1 cellular context compared by ENCODE assay signal in genomic region chr11:2131371-2132228, GRCh38.
TF ChIP-seq lines count a peak whose summit lies in the region.

No MANE protein-coding gene starts in this region.

TF ChIP-seq in H1, 55 proteins besides CTCF, POLR2A, EP300 and RAD21:
- TF ChIP-seq YY1 (IDR thresholded peaks at IDR 0.05; ENCODE audit: low read depth, low read length) (no peak), SRF (IDR thresholded peaks at IDR 0.05; ENCODE audit: low read depth, low read length) (no peak), TEAD4 (IDR thresholded peaks at IDR 0.05; ENCODE audit: low read depth, low read length) (no peak), BACH1 (IDR thresholded peaks at IDR 0.05; ENCODE audit: low read length) (no peak), BRCA1 (IDR thresholded peaks at IDR 0.05; ENCODE audit: low read depth, low read length) (no peak), HDAC6 (IDR thresholded peaks at IDR 0.05; ENCODE audit: low read depth, low read length) (no peak), CHD1 (IDR thresholded peaks at IDR 0.05; ENCODE audit: low read depth, low read length) (no peak), SP4 (IDR thresholded peaks at IDR 0.05; ENCODE audit: low read length) (no peak), CEBPB (IDR thresholded peaks at IDR 0.05; ENCODE audit: low read depth, low read length) (no peak), SUZ12 (IDR thresholded peaks at IDR 0.05; ENCODE audit: low read length) (no peak)
